ENCODE assay signal across 20 cellular contexts in genomic region chr10:16565604-16566003, GRCh38. TPM values are rescaled to one million over a fixed set of nuclear protein-coding genes. Genes with fewer than 3 reads are reported as not detected.
"Had no signal": no experiment of that assay in that cellular context is flagged by ENCODE, and none has a peak within 500 bp of the region (broad histone marks: within the 10 kb centered on the region; RNA-seq: fewer than 3 reads in every experiment).

No MANE protein-coding gene starts in this region.

- H3K4me3 Mint-ChIP-seq: activated CD4-positive, alpha-beta T cell treated with anti-CD3 and anti-CD28 coated beads, Interleukin-2, amount 10 ng/mL, durations not matched to agents 7 days and 5 days; activated naive CD8-positive, alpha-beta T cell treated with anti-CD3 and anti-CD28 coated beads for 36 hours; activated T-cell treated with anti-CD3 and anti-CD28 coated beads, Interleukin-2, amount 50 U/mL, for 72 hours; effector memory CD8-positive, alpha-beta T cell; memory B cell; stimulated activated effector memory CD8-positive, alpha-beta T cell treated with anti-CD3 and anti-CD28 coated beads, Interleukin-12 subunit alpha, Interleukin-12 subunit beta, amount 100 ng/mL, for 72 hours had no signal

- H3K9me3 ChIP-seq: body of pancreas, mucosa of descending colon, pancreas, thoracic aorta, upper lobe of right lung had no signal

- H3K27ac Mint-ChIP-seq: activated CD4-positive, alpha-beta T cell treated with anti-CD3 and anti-CD28 coated beads, Interleukin-2, amount 10 ng/mL, durations not matched to agents 7 days and 5 days; activated naive CD8-positive, alpha-beta T cell treated with anti-CD3 and anti-CD28 coated beads for 36 hours; activated T-cell treated with anti-CD3 and anti-CD28 coated beads, Interleukin-2, amount 50 U/mL, for 72 hours; effector memory CD8-positive, alpha-beta T cell; memory B cell; naive thymus-derived CD4-positive, alpha-beta T cell; stimulated activated effector memory CD8-positive, alpha-beta T cell treated with anti-CD3 and anti-CD28 coated beads, Interleukin-12 subunit alpha, Interleukin-12 subunit beta, amount 100 ng/mL, for 72 hours had no signal

- H3K27ac ChIP-seq: body of pancreas, pancreas, thoracic aorta, upper lobe of right lung had no signal

- H3K36me3 ChIP-seq: pancreas, thoracic aorta, upper lobe of right lung had no signal

- H3K27me3 ChIP-seq: body of pancreas, pancreas, upper lobe of right lung had no signal

- H3K4me3 ChIP-seq: body of pancreas, mucosa of descending colon, pancreas, thoracic aorta, upper lobe of right lung had no signal

- H3K9me3 Mint-ChIP-seq: activated CD4-positive, alpha-beta T cell treated with anti-CD3 and anti-CD28 coated beads, Interleukin-2, amount 10 ng/mL, durations not matched to agents 7 days and 5 days; activated naive CD8-positive, alpha-beta T cell treated with anti-CD3 and anti-CD28 coated beads for 36 hours; effector memory CD8-positive, alpha-beta T cell; stimulated activated effector memory CD8-positive, alpha-beta T cell treated with anti-CD3 and anti-CD28 coated beads, Interleukin-12 subunit alpha, Interleukin-12 subunit beta, amount 100 ng/mL, for 72 hours had no signal

- ATAC-seq: activated T-cell treated with anti-CD3 and anti-CD28 coated beads, Interleukin-2, amount 50 U/mL, for 72 hours; body of pancreas; effector memory CD8-positive, alpha-beta T cell; left lobe of liver; mucosa of descending colon; naive thymus-derived CD4-positive, alpha-beta T cell; pancreas; stimulated activated effector memory CD8-positive, alpha-beta T cell treated with anti-CD3 and anti-CD28 coated beads, Interleukin-12 subunit alpha, Interleukin-12 subunit beta, amount 100 ng/mL, for 72 hours; upper lobe of right lung had no signal

- H3K36me3 Mint-ChIP-seq: activated naive CD8-positive, alpha-beta T cell treated with anti-CD3 and anti-CD28 coated beads for 36 hours; memory B cell; naive thymus-derived CD4-positive, alpha-beta T cell; stimulated activated effector memory CD8-positive, alpha-beta T cell treated with anti-CD3 and anti-CD28 coated beads, Interleukin-12 subunit alpha, Interleukin-12 subunit beta, amount 100 ng/mL, for 72 hours had no signal

- H3K4me1 ChIP-seq: body of pancreas, pancreas, upper lobe of right lung had no signal

- DNase-seq: activated CD4-positive, alpha-beta T cell treated with anti-CD3 and anti-CD28 coated beads, Interleukin-2, amount 10 ng/mL, durations not matched to agents 7 days and 5 days; activated CD8-positive, alpha-beta memory T cell treated with anti-CD3 and anti-CD28 coated beads, Interleukin-2, amount 50 U/mL, for 48 hours; activated naive CD8-positive, alpha-beta T cell treated with anti-CD3 and anti-CD28 coated beads for 36 hours; activated T-cell treated with anti-CD3 and anti-CD28 coated beads, Interleukin-2, amount 50 U/mL, for 72 hours; amygdala; body of pancreas; central memory CD4-positive, alpha-beta T cell; cortex of kidney; effector memory CD8-positive, alpha-beta T cell; hippocampal formation; mucosa of descending colon; naive thymus-derived CD4-positive, alpha-beta T cell; pancreas; T-helper 9 cell; upper lobe of right lung had no signal

RNA-seq across cellular contexts. Expression of gene C1QL3, which starts 43.9 kb away (rescaled TPM):
- total RNA-seq: body of pancreas; fibroblast of villous mesenchyme; left lobe of liver; naive thymus-derived CD4-positive, alpha-beta T cell; pancreas; thoracic aorta; upper lobe of right lung had no signal
